ENCODE assay signal across 8 cellular contexts in the genomic region with DNA sequence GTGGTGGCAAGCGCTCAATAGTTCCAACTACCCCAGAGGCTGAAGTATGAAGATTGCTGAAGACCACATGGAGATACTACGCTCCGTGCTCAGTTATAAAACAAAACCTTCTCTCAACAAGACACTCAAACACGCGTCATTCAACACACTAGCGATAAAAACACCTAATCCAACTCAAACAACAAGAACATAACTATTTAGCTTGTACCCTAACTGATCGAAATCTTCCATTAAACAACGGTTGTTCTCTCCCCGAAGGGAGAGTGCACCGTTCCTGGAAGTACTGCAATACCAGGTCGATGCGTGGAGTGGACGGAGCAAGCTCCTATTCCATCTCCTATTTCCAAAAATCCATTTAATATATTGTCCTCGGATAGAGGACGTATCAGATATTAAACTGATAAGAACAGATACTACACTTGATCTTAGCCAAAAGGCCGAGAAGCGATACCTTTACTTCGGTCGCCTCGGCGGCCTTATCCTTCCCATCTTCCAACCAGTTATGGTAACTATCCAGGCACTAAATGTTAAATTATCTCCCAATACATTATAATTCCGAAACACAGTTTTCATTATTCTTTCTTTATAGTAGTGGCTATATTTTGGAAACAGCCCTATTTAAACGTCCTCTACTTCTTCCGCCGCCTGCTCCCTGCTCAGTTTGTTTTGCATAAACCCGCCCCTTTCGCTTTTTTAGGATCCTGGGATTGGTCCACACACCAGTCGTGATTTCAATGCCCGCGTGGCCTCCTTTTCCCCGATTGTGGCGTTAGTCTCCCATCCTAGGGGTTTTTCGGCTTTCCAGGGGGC. TPM values are rescaled to one million over a fixed set of nuclear protein-coding genes. Genes with fewer than 3 reads are reported as not detected.
A peak's percentile ranks its signal among the peaks of the same experiment; 100 is the strongest.
DNase-seq lines count a peak whose midpoint lies in the region; ATAC-seq and TF ChIP-seq lines count a peak whose summit lies in the region.

No MANE protein-coding gene starts in this region.

- ATAC-seq in HG03354 (IDR thresholded peaks at IDR 0.05; ENCODE audit: poor library complexity, severe bottlenecking, unreplicated experiment) (peak; percentile 50), left colon (peak; percentile 66)

- TF ChIP-seq POLR2A in GM19099 (IDR thresholded peaks at IDR 0.05; ENCODE audit: extremely low read depth, insufficient read length, low read depth) = peak; percentile 100

- intact Hi-C loops in left colon (cut with DNase I, micrococcal nuclease) = no loop called here

- peak overlapping the region; percentile 88 to 95 for H3K27ac ChIP-seq in coronary artery

- peaks cover 3% of the 10 kb centered on the region; the same call in 1 of the 2 replicates for H3K36me3 ChIP-seq in BE2C

- H3K4me1 ChIP-seq in BE2C = no peaks in the 10 kb centered on the region

- no peaks in the 10 kb centered on the region for H3K9me3 ChIP-seq in BE2C

- TF ChIP-seq CTCF in BE2C (IDR thresholded peaks at IDR 0.05; ENCODE audit: low read depth, low read length) = no peak
- no peak for TF ChIP-seq CTCF in coronary artery (IDR thresholded peaks at IDR 0.05)

- H3K27me3 ChIP-seq in BE2C = no peaks in the 10 kb centered on the region

- DNase-seq in BE2C (peak; percentile 89), NCI-H446 treated with DMSO at 0.1 percent for 48 hours (lab: John Stamatoyannopoulos, UW) (peak; percentile 100), coronary artery (ENCODE audit: low spot score) (peak; percentile 90), left colon (peak; percentile 69 to 89)
- peak; percentile 62 to 75 for DNase-seq in activated CD4-positive, alpha-beta T cell treated with anti-CD3 and anti-CD28 coated beads for 24 hours (ENCODE audit: low read depth in 2 of 2)
- DNase-seq in stimulated activated CD4-positive, alpha-beta T cell treated with anti-CD3 and anti-CD28 coated beads, Interleukin-2, amount 100 ng/mL, for 24 hours = peak; percentile 71 to 83

- H3K4me3 ChIP-seq in BE2C (ENCODE audit: low read depth, low read length) = peak overlapping the region; percentile 87
- peak overlapping the region; percentile 80 for H3K4me3 ChIP-seq in coronary artery

RNA-seq across cellular contexts. Expression of a gene that starts 2.2 kb away (rescaled TPM):
- 189 TPM for polyA plus RNA-seq in BE2C (2012; ENCODE audit: insufficient read depth, insufficient read length, low read depth)
- 10 to 100 TPM; 31.3 to 38.9 TPM for total RNA-seq in left colon

RNA-seq across cellular contexts. Expression of a gene that starts 8.9 kb away (rescaled TPM):
- not detected for polyA plus RNA-seq in BE2C (2012; ENCODE audit: insufficient read depth, insufficient read length, low read depth)
- not detected for total RNA-seq in left colon

RNA-seq across cellular contexts. Expression of a gene that starts 9.7 kb away (rescaled TPM):
- 13.3 TPM for polyA plus RNA-seq in BE2C (2012; ENCODE audit: insufficient read depth, insufficient read length, low read depth)
- 10 to 100 TPM; 37.7 to 39.6 TPM for total RNA-seq in left colon

RNA-seq across cellular contexts. Expression of a gene that starts 36.3 kb away (rescaled TPM):
- polyA plus RNA-seq in BE2C (2012; ENCODE audit: insufficient read depth, insufficient read length, low read depth) = 57.7 TPM
- 10 to 100 TPM; 50.4 to 51.0 TPM for total RNA-seq in left colon

RNA-seq across cellular contexts. Expression of a gene that starts 39.1 kb away (rescaled TPM):
- 878 TPM for polyA plus RNA-seq in BE2C (2012; ENCODE audit: insufficient read depth, insufficient read length, low read depth)
- total RNA-seq in left colon = 100 to 1,000 TPM in 1 of 2 donors, 10 to 100 TPM in 1; 98.8 to 107 TPM

Comparison
In these comparisons a context has a peak if more than half of its experiments do, and no peak if none do; other contexts are left out.
1. Peak in every context shown above with its lines: DNase-seq, ATAC-seq, H3K4me3 ChIP-seq and H3K27ac ChIP-seq.